In the genomic region with DNA sequence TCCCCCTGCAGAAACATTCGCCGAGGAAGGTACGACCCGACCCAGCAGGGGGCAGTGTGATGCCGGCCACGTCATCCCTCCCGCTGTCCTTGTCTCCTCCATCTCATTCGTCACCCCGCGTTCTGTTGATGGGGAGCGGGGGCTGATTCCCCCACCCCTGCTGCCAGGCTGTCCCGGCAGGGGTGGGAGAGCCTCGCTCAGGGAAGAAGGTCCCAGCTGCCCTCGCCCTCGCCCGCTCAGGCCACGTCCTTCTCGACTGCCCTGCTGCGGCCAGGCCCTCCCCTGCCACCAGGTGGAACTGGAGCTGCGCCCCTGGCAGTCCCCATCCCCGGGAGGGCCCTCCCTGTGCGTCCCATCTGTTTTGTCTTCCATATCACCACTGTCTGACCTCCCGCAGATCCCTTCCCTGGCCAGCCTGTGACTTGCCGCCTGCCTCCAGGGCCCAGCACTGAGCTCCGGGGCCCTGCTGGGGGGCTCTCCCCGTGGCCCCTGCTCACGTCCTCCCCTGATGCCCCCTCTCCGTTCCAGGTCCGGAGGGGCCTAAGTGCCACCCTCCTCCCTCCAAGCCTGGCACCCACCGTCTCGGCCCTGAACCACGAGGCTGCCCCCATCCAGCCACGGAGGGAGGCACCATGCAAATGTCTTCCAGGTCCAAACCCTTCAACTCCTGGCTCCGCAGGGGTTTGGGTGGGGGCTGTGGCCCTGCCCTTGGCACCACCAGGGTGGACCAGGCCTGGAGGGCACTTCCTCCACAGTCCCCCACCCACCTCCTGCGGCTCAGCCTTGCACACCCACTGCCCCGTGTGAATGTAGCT, we compare ENCODE assay signal across 1 cellular context.
TF ChIP-seq lines count a peak whose summit lies in the region.

No MANE protein-coding gene starts in this region.

TF ChIP-seq in WTC11, 78 proteins besides CTCF, POLR2A, EP300 and RAD21 (continued from another document):
- TF ChIP-seq HMGXB4 (CRISPR knock-in tag; IDR thresholded peaks at IDR 0.05) (peak; percentile 48; the same call in 1 of the 2 replicates), ETV6 (CRISPR knock-in tag; IDR thresholded peaks at IDR 0.05) (no peak), ATF3 (CRISPR knock-in tag; conservative IDR thresholded peaks at IDR 0.05) (no peak), ZNF425 (CRISPR knock-in tag; conservative IDR thresholded peaks at IDR 0.05) (no peak), SOX15 (CRISPR knock-in tag; IDR thresholded peaks at IDR 0.05) (no peak), CDX4 (CRISPR knock-in tag; IDR thresholded peaks at IDR 0.05; ENCODE audit: borderline replicate concordance) (no peak), GRHL2 (CRISPR knock-in tag; IDR thresholded peaks at IDR 0.05; ENCODE audit: insufficient replicate concordance, severe bottlenecking) (no peak)
- TF ChIP-seq, protein P1, sequence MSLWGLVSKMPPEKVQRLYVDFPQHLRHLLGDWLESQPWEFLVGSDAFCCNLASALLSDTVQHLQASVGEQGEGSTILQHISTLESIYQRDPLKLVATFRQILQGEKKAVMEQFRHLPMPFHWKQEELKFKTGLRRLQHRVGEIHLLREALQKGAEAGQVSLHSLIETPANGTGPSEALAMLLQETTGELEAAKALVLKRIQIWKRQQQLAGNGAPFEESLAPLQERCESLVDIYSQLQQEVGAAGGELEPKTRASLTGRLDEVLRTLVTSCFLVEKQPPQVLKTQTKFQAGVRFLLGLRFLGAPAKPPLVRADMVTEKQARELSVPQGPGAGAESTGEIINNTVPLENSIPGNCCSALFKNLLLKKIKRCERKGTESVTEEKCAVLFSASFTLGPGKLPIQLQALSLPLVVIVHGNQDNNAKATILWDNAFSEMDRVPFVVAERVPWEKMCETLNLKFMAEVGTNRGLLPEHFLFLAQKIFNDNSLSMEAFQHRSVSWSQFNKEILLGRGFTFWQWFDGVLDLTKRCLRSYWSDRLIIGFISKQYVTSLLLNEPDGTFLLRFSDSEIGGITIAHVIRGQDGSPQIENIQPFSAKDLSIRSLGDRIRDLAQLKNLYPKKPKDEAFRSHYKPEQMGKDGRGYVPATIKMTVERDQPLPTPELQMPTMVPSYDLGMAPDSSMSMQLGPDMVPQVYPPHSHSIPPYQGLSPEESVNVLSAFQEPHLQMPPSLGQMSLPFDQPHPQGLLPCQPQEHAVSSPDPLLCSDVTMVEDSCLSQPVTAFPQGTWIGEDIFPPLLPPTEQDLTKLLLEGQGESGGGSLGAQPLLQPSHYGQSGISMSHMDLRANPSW (CRISPR knock-in tag; conservative IDR thresholded peaks at IDR 0.05; ENCODE audit: low read depth), result no peak
- TF ChIP-seq, protein P2, sequence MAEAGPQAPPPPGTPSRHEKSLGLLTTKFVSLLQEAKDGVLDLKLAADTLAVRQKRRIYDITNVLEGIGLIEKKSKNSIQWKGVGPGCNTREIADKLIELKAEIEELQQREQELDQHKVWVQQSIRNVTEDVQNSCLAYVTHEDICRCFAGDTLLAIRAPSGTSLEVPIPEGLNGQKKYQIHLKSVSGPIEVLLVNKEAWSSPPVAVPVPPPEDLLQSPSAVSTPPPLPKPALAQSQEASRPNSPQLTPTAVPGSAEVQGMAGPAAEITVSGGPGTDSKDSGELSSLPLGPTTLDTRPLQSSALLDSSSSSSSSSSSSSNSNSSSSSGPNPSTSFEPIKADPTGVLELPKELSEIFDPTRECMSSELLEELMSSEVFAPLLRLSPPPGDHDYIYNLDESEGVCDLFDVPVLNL (CRISPR knock-in tag; IDR thresholded peaks at IDR 0.05; ENCODE audit: borderline replicate concordance, low read depth), result no peak
